ENCODE assay signal across 8 cellular contexts in the genomic region with DNA sequence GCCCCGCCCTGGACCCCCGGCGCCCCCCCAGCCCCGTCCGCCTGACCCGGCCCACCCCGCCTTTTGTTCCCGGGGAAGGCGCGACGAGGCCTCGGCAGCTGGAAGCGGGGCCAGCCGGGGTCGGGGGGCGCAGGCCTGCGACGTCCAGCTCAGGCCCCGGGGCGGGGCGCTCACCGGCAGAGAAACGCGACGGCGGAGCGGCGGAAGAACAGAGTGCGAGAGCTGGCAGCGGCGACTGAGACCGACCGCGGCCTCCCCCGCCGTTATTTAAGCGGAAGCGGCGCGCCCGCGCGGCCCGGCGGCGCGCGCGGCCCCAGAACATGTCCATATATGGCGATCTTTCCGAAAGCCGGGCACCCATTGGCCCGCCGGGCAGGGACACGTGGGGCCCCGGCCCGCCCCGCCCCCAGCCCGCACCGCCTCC. TPM values are rescaled to one million over a fixed set of nuclear protein-coding genes. Genes with fewer than 3 reads are reported as not detected.
DNase-seq lines count a peak whose midpoint lies in the region; ATAC-seq, FAIRE-seq and TF ChIP-seq lines count a peak whose summit lies in the region.

Gene ACTG1 (minus strand): TSS at position 240 of the 424 bp plus-strand sequence. CDS start 445 bp downstream, outside the sequence.

- no peak for FAIRE-seq in urothelium cell line (lab: Jason Lieb, UNC)

- under 1% methylated on average over 60 of the region's 60 CpGs for WGBS in right cardiac atrium

- TF ChIP-seq CTCF in GM06990 (IDR thresholded peaks at IDR 0.05; ENCODE audit: insufficient read depth, low read length, poor library complexity, severe bottlenecking) = no peak
- TF ChIP-seq CTCF in ascending aorta (IDR thresholded peaks at IDR 0.05) = no peak

- H3K4me3 ChIP-seq in GM06990 (replicated peaks; ENCODE audit: low read depth, low read length) (peak within 1 kb of the TSS; percentile 89), ascending aorta (peak within 1 kb of the TSS; percentile 81 to 96), right cardiac atrium (ENCODE audit: low read length) (peak within 1 kb of the TSS; percentile 74)

- no peaks in the 10 kb centered on the region for H3K9me3 ChIP-seq in ascending aorta
- no peaks in the 10 kb centered on the region for H3K9me3 ChIP-seq in right cardiac atrium (ENCODE audit: control insufficient read depth, low read length)

- H3K27me3 ChIP-seq in GM06990 (replicated peaks; ENCODE audit: control insufficient read depth, insufficient read depth, low read length) (no peaks in the 10 kb centered on the region), ascending aorta (no peaks in the 10 kb centered on the region), right cardiac atrium (ENCODE audit: control insufficient read depth, insufficient read depth) (no peaks in the 10 kb centered on the region)

- H3K36me3 ChIP-seq in GM06990 (ENCODE audit: control insufficient read depth, insufficient read depth, low read length) (peaks cover 28% of the 10 kb centered on the region), ascending aorta (peaks cover 40 to 46% of the 10 kb centered on the region in 2 donors)

- intact Hi-C loops in ascending aorta (cut with DNase I) = loop anchor here (2.0 to 10.0 kb wide), 2 partner anchors 94 to 352 kb away; partner anchors contain the start of gene P4HB
- intact Hi-C loops in right cardiac atrium (cut with DNase I) = no loop called here

- H3K27ac ChIP-seq in ascending aorta = peak within 1 kb of the TSS; percentile 95 to 100
- peak within 1 kb of the TSS; percentile 99 for H3K27ac ChIP-seq in right cardiac atrium (ENCODE audit: low read length)

- peaks cover 4 to 19% of the 10 kb centered on the region in 2 donors for H3K4me1 ChIP-seq in ascending aorta
- no peaks in the 10 kb centered on the region for H3K4me1 ChIP-seq in right cardiac atrium (ENCODE audit: control insufficient read depth, insufficient read depth, low read length)

- DNase-seq in GM06990 (ENCODE audit: extremely low read depth, insufficient read length) (peak; percentile 96), NCI-H1930 (lab: John Stamatoyannopoulos, UW) (peak; percentile 88 to 96), T-helper 22 cell (ENCODE audit: low read depth) (peak; percentile 84), ascending aorta (ENCODE audit: low spot score in 2 of 2) (peak; percentile 76 to 95), right cardiac atrium (peak; percentile 94 to 98 (median 97)), putamen (ENCODE audit: low spot score) (peak; percentile 94), urothelium cell line (ENCODE audit: low spot score) (peak; percentile 99)

- peak; percentile 36 for ATAC-seq in HG02840 (IDR thresholded peaks at IDR 0.05; ENCODE audit: low FRiP score, unreplicated experiment)
- peak; percentile 67 to 75 for ATAC-seq in right cardiac atrium

RNA-seq across cellular contexts. Expression of gene ACTG1, which starts in this region (rescaled TPM):
- total RNA-seq in ascending aorta (6,075 TPM), right cardiac atrium (100 to 1,000 TPM; 347 to 772 (median 510) TPM)
- polyA plus RNA-seq in right cardiac atrium = 410 TPM

Comparison
In these comparisons a context has a peak if more than half of its experiments do, and no peak if none do; other contexts are left out.
1. Peak in every context shown above with its lines: DNase-seq, ATAC-seq, H3K4me3 ChIP-seq and H3K27ac ChIP-seq.